10 cellular contexts compared by ENCODE assay signal in the genomic region with DNA sequence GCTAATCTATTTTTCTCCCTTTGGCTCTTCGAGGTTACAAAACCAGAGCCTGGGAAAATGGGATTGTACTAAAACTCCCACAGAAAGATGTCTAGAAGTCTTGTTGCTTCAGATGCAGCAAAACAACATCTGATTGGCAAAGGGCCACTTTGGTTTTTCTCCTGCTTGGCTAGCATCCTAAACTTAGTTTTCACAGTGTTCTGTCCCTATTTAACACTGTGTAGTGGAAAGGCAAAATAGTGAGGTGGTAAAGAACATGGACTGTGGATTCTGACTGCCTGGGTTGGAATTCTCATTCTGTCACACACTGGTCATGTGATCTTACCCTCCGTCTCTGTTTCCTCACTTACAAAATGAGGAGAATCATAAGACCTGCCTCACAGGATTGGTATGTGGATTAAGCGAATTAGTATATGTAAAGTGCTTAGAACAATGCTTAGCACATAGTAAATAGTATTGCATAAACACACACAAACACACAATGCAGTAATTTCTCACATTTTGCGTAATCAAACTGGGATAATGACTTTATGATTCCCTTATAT. TPM values are rescaled to one million over a fixed set of nuclear protein-coding genes. Genes with fewer than 3 reads are reported as not detected.
A peak's percentile ranks its signal among the peaks of the same experiment; 100 is the strongest.
DNase-seq lines count a peak whose midpoint lies in the region; FAIRE-seq and TF ChIP-seq lines count a peak whose summit lies in the region.
"Had no signal": no experiment of that assay in that cellular context is flagged by ENCODE, and none has a peak within 500 bp of the region (broad histone marks: within the 10 kb centered on the region; RNA-seq: fewer than 3 reads in every experiment).

No MANE protein-coding gene starts in this region.

- 43% methylated on average over 4 of the region's 4 CpGs for WGBS in smooth muscle cell (ENCODE audit: low lambda C conversion rate)

- DNase-seq in HFFc6: peak; percentile 74
- DNase-seq in breast epithelium (ENCODE audit: low spot score in 2 of 2): no peak
- DNase-seq in hepatic stellate cell (ENCODE audit: low spot score): peak; percentile 23
- no peak for DNase-seq in smooth muscle cell (lab: John Stamatoyannopoulos, UW; ENCODE audit: unreplicated experiment)
- DNase-seq in type B pancreatic cell (ENCODE audit: extremely low spot score, unreplicated experiment): no peak
- no peak for DNase-seq in NK-92 (lab: John Stamatoyannopoulos, UW; ENCODE audit: unreplicated experiment)
- DNase-seq in NCI-H2196 (lab: John Stamatoyannopoulos, UW; ENCODE audit: unreplicated experiment): no peak
- no peak for DNase-seq in D721Med (ENCODE audit: insufficient read length, low spot score)
- DNase-seq: activated CD4-positive, alpha-beta T cell treated with anti-CD3 and anti-CD28 coated beads, Interleukin-2, amount 50 U/mL, for 48 hours; GDM1 had no signal

- peaks cover 29% of the 10 kb centered on the region for H3K4me1 Mint-ChIP-seq in HFFc6 (ENCODE audit: low read depth)
- peaks cover 11% of the 10 kb centered on the region for H3K4me1 Mint-ChIP-seq in type B pancreatic cell (ENCODE audit: unreplicated experiment)

- H3K9ac ChIP-seq in smooth muscle cell (ENCODE audit: low read depth): no peak overlapping the region

- no peaks in the 10 kb centered on the region for H3K36me3 Mint-ChIP-seq in HFFc6 (ENCODE audit: low read depth)
- no peaks in the 10 kb centered on the region for H3K36me3 Mint-ChIP-seq in type B pancreatic cell

- H3K4me3 ChIP-seq in breast epithelium (no peak overlapping the region), smooth muscle cell (no peak overlapping the region)

- H3K4me2 ChIP-seq in smooth muscle cell: peak overlapping the region; percentile 58

- H3K27me3 ChIP-seq in breast epithelium (no peaks in the 10 kb centered on the region), smooth muscle cell (ENCODE audit: low read depth) (no peaks in the 10 kb centered on the region)

- H3K9me3 ChIP-seq in breast epithelium: no peaks in the 10 kb centered on the region
- H3K9me3 ChIP-seq in smooth muscle cell (replicated peaks; ENCODE audit: low read depth): no peaks in the 10 kb centered on the region

- intact Hi-C loops in breast epithelium (cut with DNase I; ENCODE audit: low total_unique reads): no loop called here

- peak overlapping the region; percentile 50 for H2AFZ ChIP-seq in smooth muscle cell (ENCODE audit: low read depth)

- H3K9me3 Mint-ChIP-seq in HFFc6: no peaks in the 10 kb centered on the region
- no peaks in the 10 kb centered on the region for H3K9me3 Mint-ChIP-seq in type B pancreatic cell

- FAIRE-seq in D721Med (lab: Jason Lieb, UNC): no peak

- H3K4me1 ChIP-seq in breast epithelium (no peaks in the 10 kb centered on the region), smooth muscle cell (ENCODE audit: low read depth) (no peaks in the 10 kb centered on the region)

- TF ChIP-seq POLR2A in breast epithelium (IDR thresholded peaks at IDR 0.05): no peak

- H3K27ac ChIP-seq in breast epithelium (peak overlapping the region; percentile 50 to 74), smooth muscle cell (ENCODE audit: low read depth) (peak overlapping the region; percentile 67)

- peak overlapping the region; percentile 18; the same call in 1 of the 2 replicates for H3K4me3 Mint-ChIP-seq in HFFc6
- H3K4me3 Mint-ChIP-seq in type B pancreatic cell: no peak overlapping the region

- H3K27me3 Mint-ChIP-seq in HFFc6 (ENCODE audit: insufficient read depth) (no peaks in the 10 kb centered on the region), type B pancreatic cell (no peaks in the 10 kb centered on the region)

- H3F3A ChIP-seq in smooth muscle cell (ENCODE audit: low read depth): no peaks in the 10 kb centered on the region

- no peaks in the 10 kb centered on the region for H3K36me3 ChIP-seq in breast epithelium
- no peaks in the 10 kb centered on the region for H3K36me3 ChIP-seq in smooth muscle cell (ENCODE audit: low read depth)

- H3K79me2 ChIP-seq in smooth muscle cell (ENCODE audit: low read depth): no peaks in the 10 kb centered on the region

- no peak for TF ChIP-seq CTCF in HFFc6 (IDR thresholded peaks at IDR 0.05)
- TF ChIP-seq CTCF in breast epithelium (IDR thresholded peaks at IDR 0.05): no peak
- no peak for TF ChIP-seq CTCF in smooth muscle cell (IDR thresholded peaks at IDR 0.05; ENCODE audit: borderline replicate concordance, insufficient read depth, poor library complexity, severe bottlenecking)
- TF ChIP-seq CTCF in type B pancreatic cell (conservative IDR thresholded peaks at IDR 0.05): no peak
- no peak for TF ChIP-seq CTCF in D721Med (IDR thresholded peaks at IDR 0.05; ENCODE audit: insufficient read depth, missing control alignments)

- H4K20me1 ChIP-seq in smooth muscle cell (ENCODE audit: low read depth): no peaks in the 10 kb centered on the region

- H3K27ac Mint-ChIP-seq in HFFc6: peak overlapping the region; percentile 25; the same call in 1 of the 2 replicates
- H3K27ac Mint-ChIP-seq in type B pancreatic cell: no peak overlapping the region

RNA-seq across cellular contexts. Expression of a gene that starts 23.5 kb away (rescaled TPM):
- total RNA-seq in HFFc6 (2021; fragmentation: NEBNext Ultra II Directional; extraction: Animal tissue kit (Norgen Biotek cat#: 25700)): 10 to 100 TPM in 4 of 6 experiments, 1 to 10 TPM in 2; 8.7 to 12.1 (median 10.5) TPM
- 10 to 100 TPM in 1 of 3 donors, 1 to 10 TPM in 2; 6.6 to 21.8 (median 8.8) TPM for total RNA-seq in breast epithelium
- 6.1 and 7.5 TPM in 2 replicates for total RNA-seq in smooth muscle cell
- 3.4 and 3.8 TPM in 2 replicates for polyA plus RNA-seq in smooth muscle cell
- total RNA-seq in type B pancreatic cell (ENCODE audit: low replicate concordance): 13.2 and 15.5 TPM in 2 replicates

Comparison
In these comparisons a context has a peak if more than half of its experiments do, and no peak if none do; other contexts are left out.
1. DNase-seq: peak in HFFc6 (single experiment) and hepatic stellate cell (single experiment); none in breast epithelium (0 of 2), smooth muscle cell (single experiment), type B pancreatic cell (single experiment), NK-92 (single experiment), NCI-H2196 (single experiment) and D721Med (single experiment).